Comparison of ENCODE assay signal across 1 cellular context in genomic region chr20:2873747-2874041, GRCh38.
TF ChIP-seq lines count a peak whose summit lies in the region.

No MANE protein-coding gene starts in this region.

TF ChIP-seq in HepG2, 621 proteins besides CTCF, POLR2A, EP300 and RAD21 (continued from another document and continues in another):
- no peak for TF ChIP-seq KIAA2018 (CRISPR knock-in tag; IDR thresholded peaks at IDR 0.05; ENCODE audit: borderline replicate concordance)
- no peak for TF ChIP-seq ZNF317 (CRISPR knock-in tag; IDR thresholded peaks at IDR 0.05)
- no peak for TF ChIP-seq GATAD2A (CRISPR knock-in tag; IDR thresholded peaks at IDR 0.05)
- TF ChIP-seq ZNF143 (CRISPR knock-in tag; IDR thresholded peaks at IDR 0.05): no peak
- TF ChIP-seq YEATS2 (CRISPR knock-in tag; IDR thresholded peaks at IDR 0.05; ENCODE audit: borderline replicate concordance): no peak
- TF ChIP-seq GMEB1 (CRISPR knock-in tag; IDR thresholded peaks at IDR 0.05; ENCODE audit: borderline replicate concordance): no peak
- TF ChIP-seq ZNF784 (CRISPR knock-in tag; IDR thresholded peaks at IDR 0.05; ENCODE audit: borderline replicate concordance): no peak
- TF ChIP-seq RFXANK (CRISPR knock-in tag; IDR thresholded peaks at IDR 0.05): no peak
- no peak for TF ChIP-seq NFYC (CRISPR knock-in tag; IDR thresholded peaks at IDR 0.05)
- TF ChIP-seq ZNF205 (CRISPR knock-in tag; IDR thresholded peaks at IDR 0.05): no peak
- no peak for TF ChIP-seq ZNF749 (CRISPR knock-in tag; IDR thresholded peaks at IDR 0.05; ENCODE audit: borderline replicate concordance)
- no peak for TF ChIP-seq ZNF577 (CRISPR knock-in tag; IDR thresholded peaks at IDR 0.05; ENCODE audit: borderline replicate concordance, low read depth)
- no peak for TF ChIP-seq CENPT (CRISPR knock-in tag; IDR thresholded peaks at IDR 0.05; ENCODE audit: low read depth)
- no peak for TF ChIP-seq ZBTB2 (CRISPR knock-in tag; IDR thresholded peaks at IDR 0.05; ENCODE audit: low read depth)
- TF ChIP-seq FUBP1 (CRISPR knock-in tag; IDR thresholded peaks at IDR 0.05; ENCODE audit: borderline replicate concordance): no peak
- TF ChIP-seq ZNF713 (CRISPR knock-in tag; IDR thresholded peaks at IDR 0.05): no peak
- no peak for TF ChIP-seq JUND (CRISPR knock-in tag; IDR thresholded peaks at IDR 0.05)
- TF ChIP-seq ETV5 (CRISPR knock-in tag; IDR thresholded peaks at IDR 0.05; ENCODE audit: borderline replicate concordance): peak; percentile 52
- no peak for TF ChIP-seq ZNF362 (CRISPR knock-in tag; IDR thresholded peaks at IDR 0.05; ENCODE audit: borderline replicate concordance)
- TF ChIP-seq ZMAT5 (CRISPR knock-in tag; IDR thresholded peaks at IDR 0.05; ENCODE audit: borderline replicate concordance, low read depth): no peak
- TF ChIP-seq NFE2L1 (CRISPR knock-in tag; IDR thresholded peaks at IDR 0.05; ENCODE audit: borderline replicate concordance): no peak
- no peak for TF ChIP-seq ONECUT2 (CRISPR knock-in tag; IDR thresholded peaks at IDR 0.05)
- TF ChIP-seq RBM39 (IDR thresholded peaks at IDR 0.05; ENCODE audit: low read depth, low read length, poor library complexity, severe bottlenecking): no peak
- TF ChIP-seq CREM (IDR thresholded peaks at IDR 0.05): no peak
- no peak for TF ChIP-seq CREM (CRISPR knock-in tag; IDR thresholded peaks at IDR 0.05)
- no peak for TF ChIP-seq CERS6 (CRISPR knock-in tag; IDR thresholded peaks at IDR 0.05)
- no peak for TF ChIP-seq ZNF225 (CRISPR knock-in tag; IDR thresholded peaks at IDR 0.05)
- TF ChIP-seq ZNF441 (CRISPR knock-in tag; IDR thresholded peaks at IDR 0.05; ENCODE audit: borderline replicate concordance): 0 out of 2 replicates have a peak, but pooled peaks have one; percentile 8
- no peak for TF ChIP-seq ZNF367 (CRISPR knock-in tag; IDR thresholded peaks at IDR 0.05; ENCODE audit: borderline replicate concordance)
- peak; percentile 36 for TF ChIP-seq JARID2 (CRISPR knock-in tag; IDR thresholded peaks at IDR 0.05; ENCODE audit: insufficient replicate concordance)
- TF ChIP-seq KAT7 (CRISPR knock-in tag; IDR thresholded peaks at IDR 0.05; ENCODE audit: borderline replicate concordance): peak; percentile 26; the same call in 1 of the 2 replicates
- no peak for TF ChIP-seq ZNF598 (CRISPR knock-in tag; IDR thresholded peaks at IDR 0.05; ENCODE audit: borderline replicate concordance)
- TF ChIP-seq ZEB1 (IDR thresholded peaks at IDR 0.05; ENCODE audit: insufficient replicate concordance, low read depth): no peak
- TF ChIP-seq MBNL3 (CRISPR knock-in tag; conservative IDR thresholded peaks at IDR 0.05): no peak
- peak; percentile 51 for TF ChIP-seq PATZ1 (CRISPR knock-in tag; IDR thresholded peaks at IDR 0.05)
- TF ChIP-seq ZNF33A (CRISPR knock-in tag; IDR thresholded peaks at IDR 0.05; ENCODE audit: borderline replicate concordance): no peak
- TF ChIP-seq NFRKB (IDR thresholded peaks at IDR 0.05): no peak
- no peak for TF ChIP-seq USF2 (IDR thresholded peaks at IDR 0.05; ENCODE audit: low read depth, low read length)
- TF ChIP-seq USF2 (CRISPR knock-in tag; IDR thresholded peaks at IDR 0.05; ENCODE audit: borderline replicate concordance): 0 out of 2 replicates have a peak, but pooled peaks have one; percentile 34
- no peak for TF ChIP-seq ZNF331 (CRISPR knock-in tag; IDR thresholded peaks at IDR 0.05)
- TF ChIP-seq ELF3 (CRISPR knock-in tag; IDR thresholded peaks at IDR 0.05): 0 out of 2 replicates have a peak, but pooled peaks have one; percentile 7
- TF ChIP-seq HNRNPL (IDR thresholded peaks at IDR 0.05; ENCODE audit: low read depth, low read length): no peak
- no peak for TF ChIP-seq ZNF354B (CRISPR knock-in tag; IDR thresholded peaks at IDR 0.05)
- no peak for TF ChIP-seq KDM1A (CRISPR knock-in tag; IDR thresholded peaks at IDR 0.05)
